ENCODE assay signal across 14 cellular contexts in the genomic region with DNA sequence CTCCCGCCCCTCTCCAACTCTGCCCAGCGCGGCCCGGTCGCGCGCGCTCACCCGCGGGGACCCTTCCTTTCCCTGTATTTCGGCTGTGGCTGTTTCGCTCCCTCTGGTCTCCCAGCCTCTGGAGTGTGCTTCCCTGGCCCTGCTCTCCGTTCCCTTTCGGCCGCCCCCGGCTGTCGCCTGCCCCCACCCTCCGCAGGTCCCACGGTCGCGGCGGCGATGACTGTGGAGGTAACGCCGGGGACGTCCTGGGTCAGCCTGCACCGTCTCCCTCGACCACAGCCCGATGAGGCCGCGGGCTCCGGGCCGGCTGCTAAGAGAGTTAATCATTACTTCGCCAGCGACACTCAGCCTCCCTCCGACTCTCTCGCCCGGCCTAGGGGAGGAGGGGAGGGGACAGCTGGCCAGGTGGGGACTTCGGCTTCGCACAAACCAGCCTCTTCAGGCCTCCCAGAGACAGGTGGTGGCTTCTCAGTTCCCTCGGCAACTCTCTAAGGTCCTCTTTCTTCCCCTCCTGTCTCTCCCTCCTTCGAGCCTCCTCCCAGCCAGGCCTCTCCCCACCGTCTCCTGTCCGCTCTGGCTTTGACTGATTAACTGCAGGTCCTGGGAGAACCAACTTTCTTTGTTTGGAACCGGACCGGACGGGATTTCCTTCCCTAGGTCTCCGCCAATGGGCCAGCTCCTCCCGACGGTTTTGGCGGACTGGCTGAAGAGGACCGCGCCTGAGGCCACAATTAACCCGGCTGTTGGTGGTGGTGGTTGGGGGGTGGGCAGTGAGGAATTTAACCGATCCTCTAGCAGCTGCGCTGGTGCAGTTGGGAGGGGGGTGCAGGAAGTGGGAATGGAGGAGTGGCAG. TPM values are rescaled to one million over a fixed set of nuclear protein-coding genes. Genes with fewer than 3 reads are reported as not detected.
DNase-seq lines count a peak whose midpoint lies in the region; TF ChIP-seq lines count a peak whose summit lies in the region.
"Had no signal": no experiment of that assay in that cellular context is flagged by ENCODE, and none has a peak within 500 bp of the region (broad histone marks: within the 10 kb centered on the region; RNA-seq: fewer than 3 reads in every experiment).

No MANE protein-coding gene starts in this region.

- no peak overlapping the region for H3K9ac ChIP-seq in HUES64 (ENCODE audit: low read depth, low read length)
- no peak overlapping the region for H3K9ac ChIP-seq in endodermal cell (ENCODE audit: extremely low read depth, low read length, poor library complexity, severe bottlenecking)
- no peak overlapping the region for H3K9ac ChIP-seq in Karpas-422 (ENCODE audit: low read length)

- H3K27ac ChIP-seq in HUES64 (ENCODE audit: low read depth, low read length) (no peak overlapping the region), endodermal cell (ENCODE audit: low read depth, low read length) (no peak overlapping the region), Karpas-422 (ENCODE audit: low read length) (no peak overlapping the region)
- H3K27ac ChIP-seq: PC-9 had no signal

- H3K4me1 Mint-ChIP-seq in Calu3 (ENCODE audit: low read depth, unreplicated experiment) (peaks cover 6% of the 10 kb centered on the region), endodermal cell (peaks cover 34% of the 10 kb centered on the region), neural crest cell (peaks cover 19% of the 10 kb centered on the region)
- H3K4me1 Mint-ChIP-seq in activated CD4-positive, alpha-beta T cell treated with anti-CD3 and anti-CD28 coated beads, Interleukin-2, amount 10 ng/mL, durations not matched to agents 7 days and 5 days, result peaks cover 30% of the 10 kb centered on the region

- CTCF ChIA-PET in Calu3 (lab: Charles Lee), result interaction anchor here (0.6 kb wide), 1 partner anchor 11 kb away, joined by 12 read pairs; no protein-coding TSS in a partner anchor
- CTCF ChIA-PET in activated CD4-positive, alpha-beta T cell treated with anti-CD3 and anti-CD28 coated beads, Interleukin-2, amount 10 ng/mL, durations not matched to agents 7 days and 5 days (lab: Charles Lee), result interaction anchor here (1.0 to 2.2 kb wide), 3 partner anchors 11 to 402 kb away, joined by 4 to 7 read pairs (median 4); no protein-coding TSS in a partner anchor

- peaks cover 40% of the 10 kb centered on the region for H3K4me1 ChIP-seq in HUES64 (ENCODE audit: insufficient read depth, low read length)
- H3K4me1 ChIP-seq in endodermal cell (ENCODE audit: control insufficient read depth, insufficient read depth, low read length), result peaks cover 18% of the 10 kb centered on the region
- H3K4me1 ChIP-seq in Karpas-422 (ENCODE audit: low read length), result peaks cover 1% of the 10 kb centered on the region

- TF ChIP-seq CTCF in Calu3 (IDR thresholded peaks at IDR 0.05; ENCODE audit: unreplicated experiment) (no peak), endodermal cell (conservative IDR thresholded peaks at IDR 0.05) (no peak), neural crest cell (conservative IDR thresholded peaks at IDR 0.05) (no peak)

- H3K9me3 Mint-ChIP-seq in Calu3 (ENCODE audit: low read depth, unreplicated experiment) (no peaks in the 10 kb centered on the region), endodermal cell (no peaks in the 10 kb centered on the region), neural crest cell (no peaks in the 10 kb centered on the region)
- no peaks in the 10 kb centered on the region for H3K9me3 Mint-ChIP-seq in activated CD4-positive, alpha-beta T cell treated with anti-CD3 and anti-CD28 coated beads, Interleukin-2, amount 10 ng/mL, durations not matched to agents 7 days and 5 days
- H3K9me3 Mint-ChIP-seq: CD8-positive, alpha-beta T cell had no signal

- H3K79me2 ChIP-seq in Karpas-422 (ENCODE audit: low read length), result no peaks in the 10 kb centered on the region

- under 1% methylated on average over 56 of the region's 56 CpGs for WGBS in HUES64
- WGBS in endodermal cell (ENCODE audit: insufficient coverage in 1 of 2, insufficient read length in 1 of 2), 2 experiments, result 1 to 6% methylated on average over 18 to 56 of the region's 56 CpGs

- H3K4me3 ChIP-seq in HUES64 (ENCODE audit: low read length), result peak overlapping the region; percentile 20; the same call in 1 of the 2 replicates
- H3K4me3 ChIP-seq in endodermal cell (ENCODE audit: low read length), result peak overlapping the region; percentile 70
- no peak overlapping the region for H3K4me3 ChIP-seq in Karpas-422 (ENCODE audit: low read length)
- H3K4me3 ChIP-seq: PC-9 had no signal

- peaks cover 4% of the 10 kb centered on the region for H3K36me3 Mint-ChIP-seq in Calu3 (ENCODE audit: insufficient read depth, unreplicated experiment)
- H3K36me3 Mint-ChIP-seq in endodermal cell (ENCODE audit: low read depth), result no peaks in the 10 kb centered on the region
- peaks cover 6% of the 10 kb centered on the region for H3K36me3 Mint-ChIP-seq in neural crest cell (ENCODE audit: low read depth)
- no peaks in the 10 kb centered on the region for H3K36me3 Mint-ChIP-seq in activated CD4-positive, alpha-beta T cell treated with anti-CD3 and anti-CD28 coated beads, Interleukin-2, amount 10 ng/mL, durations not matched to agents 7 days and 5 days (ENCODE audit: low read depth)
- H3K36me3 Mint-ChIP-seq: CD8-positive, alpha-beta T cell had no signal

- no peaks in the 10 kb centered on the region for H3K9me2 ChIP-seq in Karpas-422 (replicated peaks; ENCODE audit: insufficient read depth, low read length)

- peaks cover 100% of the 10 kb centered on the region for H3K27me3 ChIP-seq in HUES64 (ENCODE audit: insufficient read depth, low read length)
- H3K27me3 ChIP-seq in endodermal cell (ENCODE audit: control insufficient read depth, insufficient read depth, low read length, poor library complexity, severe bottlenecking), result peaks cover 100% of the 10 kb centered on the region
- no peaks in the 10 kb centered on the region for H3K27me3 ChIP-seq in Karpas-422 (ENCODE audit: low read length)

- H3K36me3 ChIP-seq in HUES64 (ENCODE audit: insufficient read depth, low read length) (no peaks in the 10 kb centered on the region), endodermal cell (ENCODE audit: control insufficient read depth, insufficient read depth, low read length) (no peaks in the 10 kb centered on the region), Karpas-422 (ENCODE audit: insufficient read depth, low read length) (no peaks in the 10 kb centered on the region)

- peaks cover 100% of the 10 kb centered on the region for H3K27me3 Mint-ChIP-seq in Calu3 (ENCODE audit: unreplicated experiment)
- peaks cover 100% of the 10 kb centered on the region for H3K27me3 Mint-ChIP-seq in endodermal cell (ENCODE audit: insufficient read depth)
- H3K27me3 Mint-ChIP-seq in neural crest cell (ENCODE audit: low read depth), result peaks cover 100% of the 10 kb centered on the region
- peaks cover 94% of the 10 kb centered on the region for H3K27me3 Mint-ChIP-seq in activated CD4-positive, alpha-beta T cell treated with anti-CD3 and anti-CD28 coated beads, Interleukin-2, amount 10 ng/mL, durations not matched to agents 7 days and 5 days

- H3K9me3 ChIP-seq in HUES64 (ENCODE audit: insufficient read depth, low read depth, low read length) (no peaks in the 10 kb centered on the region), endodermal cell (ENCODE audit: control insufficient read depth, low read length) (no peaks in the 10 kb centered on the region), Karpas-422 (ENCODE audit: low read length) (no peaks in the 10 kb centered on the region)

- H3K27ac Mint-ChIP-seq in Calu3 (ENCODE audit: unreplicated experiment), result no peak overlapping the region
- no peak overlapping the region for H3K27ac Mint-ChIP-seq in endodermal cell
- no peak overlapping the region for H3K27ac Mint-ChIP-seq in neural crest cell (ENCODE audit: unreplicated experiment)
- H3K27ac Mint-ChIP-seq in activated CD4-positive, alpha-beta T cell treated with anti-CD3 and anti-CD28 coated beads, Interleukin-2, amount 10 ng/mL, durations not matched to agents 7 days and 5 days, result no peak overlapping the region
- H3K27ac Mint-ChIP-seq: CD8-positive, alpha-beta T cell had no signal

- POLR2A ChIA-PET in activated CD4-positive, alpha-beta T cell treated with anti-CD3 and anti-CD28 coated beads, Interleukin-2, amount 10 ng/mL, durations not matched to agents 7 days and 5 days (lab: Charles Lee), result no interaction called here

- no peaks in the 10 kb centered on the region for H4K20me1 ChIP-seq in Karpas-422 (ENCODE audit: insufficient read depth, low read depth, low read length)

- DNase-seq in Calu3 (peak; percentile 39), endodermal cell (peak; percentile 89), neural crest cell (ENCODE audit: low read depth, low spot score) (no peak), Karpas-422 (no peak)
- no peak for DNase-seq in stimulated activated CD4-positive, alpha-beta T cell treated with anti-CD3 and anti-CD28 coated beads, Interleukin-1b, Interleukin-23, amount 100 ng/mL, for 48 hours
- no peak for DNase-seq in activated CD4-positive, alpha-beta T cell treated with anti-CD3 and anti-CD28 coated beads for 48 hours
- DNase-seq in activated CD4-positive, alpha-beta T cell treated with anti-CD3 and anti-CD28 coated beads, Interleukin-2, amount 10 ng/mL, durations not matched to agents 7 days and 5 days, result no peak
- DNase-seq: CD8-positive, alpha-beta T cell; NCI-H187 treated with DMSO at 0.1 percent for 48 hours; PC-9 had no signal

- H3K4me3 Mint-ChIP-seq in Calu3 (ENCODE audit: low read depth, unreplicated experiment) (peak overlapping the region; percentile 57), endodermal cell (peak overlapping the region; percentile 53), neural crest cell (peak overlapping the region; percentile 19)
- H3K4me3 Mint-ChIP-seq in activated CD4-positive, alpha-beta T cell treated with anti-CD3 and anti-CD28 coated beads, Interleukin-2, amount 10 ng/mL, durations not matched to agents 7 days and 5 days, result no peak overlapping the region
- H3K4me3 Mint-ChIP-seq: CD8-positive, alpha-beta T cell had no signal

- intact Hi-C loops in Calu3 (cut with micrococcal nuclease; ENCODE audit: unreplicated experiment), result loop anchor here (10.0 kb wide), 1 partner anchor 65 kb away; no protein-coding TSS in a partner anchor

- no peak overlapping the region for H3K4me2 ChIP-seq in Karpas-422 (ENCODE audit: low read depth, low read length, poor library complexity, severe bottlenecking)
- H3K4me2 ChIP-seq: PC-9 had no signal

- no TSS peak for BruUV-seq in Calu3 (replicated peaks; lab: Mats Ljungman, UMichigan)

- H2AFZ ChIP-seq in Karpas-422 (ENCODE audit: low read length), result no peak overlapping the region
- H2AFZ ChIP-seq: PC-9 had no signal

RNA-seq across cellular contexts. Expression of a gene that starts 5.6 kb away (rescaled TPM):
- total RNA-seq in Calu3 (2022) (not detected in 2 replicates), endodermal cell (under 1 TPM; 0.93 to 0.99 TPM), neural crest cell (1.0 and 1.5 TPM in 2 replicates)
- polyA plus RNA-seq in HUES64 (2013, experiment 1 of 2), result 1.3 TPM
- 1.5 TPM for polyA plus RNA-seq in HUES64 (2013, experiment 2 of 2)
- 3.0 TPM for polyA plus RNA-seq in endodermal cell (2013, experiment 1 of 2)
- 3.6 TPM for polyA plus RNA-seq in endodermal cell (2013, experiment 2 of 2)
- total RNA-seq in activated CD4-positive, alpha-beta T cell treated with anti-CD3 and anti-CD28 coated beads, Interleukin-2, amount 10 ng/mL, durations not matched to agents 7 days and 5 days, result not detected
- total RNA-seq in Karpas-422 (2014; rRNA removed; shearing (Covaris generic); ENCODE audit: low replicate concordance), result not detected in 2 replicates
- total RNA-seq: CD8-positive, alpha-beta T cell; HT1080; omental fat pad; PC-9 had no signal
- polyA plus RNA-seq: esophagus had no signal

Comparison
In these comparisons a context has a peak if more than half of its experiments do, and no peak if none do; other contexts are left out.
1. DNase-seq: peak in Calu3 (single experiment) and endodermal cell (single experiment); none in neural crest cell (single experiment), stimulated activated CD4-positive, alpha-beta T cell treated with anti-CD3 and anti-CD28 coated beads, Interleukin-1b, Interleukin-23, amount 100 ng/mL, for 48 hours (single experiment), activated CD4-positive, alpha-beta T cell treated with anti-CD3 and anti-CD28 coated beads for 48 hours (single experiment), activated CD4-positive, alpha-beta T cell treated with anti-CD3 and anti-CD28 coated beads, Interleukin-2, amount 10 ng/mL, durations not matched to agents 7 days and 5 days (single experiment) and Karpas-422 (single experiment).